ENCODE assay signal across 24 cellular contexts in the genomic region with DNA sequence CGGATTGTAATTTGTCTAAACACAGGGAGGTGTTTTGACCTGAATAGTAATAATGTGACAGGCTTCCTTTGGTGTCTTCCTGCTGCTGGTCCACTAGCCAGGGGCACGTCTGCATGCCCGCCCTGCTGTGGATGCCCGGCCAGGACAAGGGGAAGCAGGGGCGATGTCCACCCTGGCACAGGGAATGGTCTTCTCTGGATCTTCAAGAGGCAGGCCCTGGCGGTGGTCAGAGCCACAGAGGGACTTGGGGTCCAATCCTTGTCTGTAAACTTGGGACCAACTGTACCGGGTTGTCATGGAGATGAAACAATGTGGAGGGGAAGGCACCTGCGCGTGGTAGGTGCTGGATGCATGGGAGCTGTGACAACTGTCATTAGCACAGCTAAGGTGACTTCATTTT.
DNase-seq lines count a peak whose midpoint lies in the region; ATAC-seq, FAIRE-seq and TF ChIP-seq lines count a peak whose summit lies in the region.
"Had no signal": no experiment of that assay in that cellular context is flagged by ENCODE, and none has a peak within 500 bp of the region (broad histone marks: within the 10 kb centered on the region; RNA-seq: fewer than 3 reads in every experiment).

No MANE protein-coding gene starts in this region.

- H2BK15ac ChIP-seq in H1 (ENCODE audit: low read length) = no peak overlapping the region

- H3K4me1 Mint-ChIP-seq in T-helper 17 cell = peaks cover 10% of the 10 kb centered on the region

- no peak overlapping the region for H2BK12ac ChIP-seq in H1 (ENCODE audit: low read depth, low read length)

- no peaks in the 10 kb centered on the region; the same call in 1 of the 2 replicates for H3K23me2 ChIP-seq in H1 (ENCODE audit: low read depth, low read length)

- intact Hi-C loops in posterior vena cava (cut with DNase I) = no loop called here

- H3K4me1 ChIP-seq in BLaER1 = peaks cover 58% of the 10 kb centered on the region
- H3K4me1 ChIP-seq in H1 (replicated peaks in 1 of 4; ENCODE audit: control insufficient read depth in 3 of 4, insufficient read depth in 4 of 4, low read length in 3 of 4) = no peaks in the 10 kb centered on the region

- POLR2A ChIA-PET in H1 (lab: Charles Lee; ENCODE audit: partially characterized antibody) = no interaction called here

- H3K56ac ChIP-seq in H1 (replicated peaks; ENCODE audit: insufficient read length, low read depth, low read length) = no peak overlapping the region

- no peak overlapping the region for H4K91ac ChIP-seq in H1 (replicated peaks; ENCODE audit: insufficient read length, low read length)

- H2BK120ac ChIP-seq in H1 (replicated peaks; ENCODE audit: low read depth, low read length) = no peak overlapping the region

- TF ChIP-seq RAD21 in H1 (IDR thresholded peaks at IDR 0.05 in 1 of 2, conservative IDR thresholded peaks at IDR 0.05 in 1 of 2; ENCODE audit: low read depth in 2 of 2, low read length in 2 of 2) = no peak

- no peak overlapping the region for H3K4me3 Mint-ChIP-seq in T-helper 17 cell
- H3K4me3 Mint-ChIP-seq: B cell; CD4-positive, alpha-beta T cell; CD8-positive, alpha-beta T cell had no signal

- no peak overlapping the region for H2BK5ac ChIP-seq in H1 (ENCODE audit: low read depth, low read length)

- H3K27me3 ChIP-seq in BLaER1 (peaks cover 20% of the 10 kb centered on the region), H1 (replicated peaks in 1 of 4; ENCODE audit: control insufficient read depth in 3 of 4, extremely low read depth in 1 of 4, insufficient read depth in 3 of 4, low read length in 3 of 4) (no peaks in the 10 kb centered on the region)

- no peak overlapping the region for H3K23ac ChIP-seq in H1 (ENCODE audit: insufficient read length)

- H3K27ac Mint-ChIP-seq in T-helper 17 cell = peak overlapping the region; percentile 43
- H3K27ac Mint-ChIP-seq: B cell; CD4-positive, alpha-beta T cell; CD8-positive, alpha-beta T cell had no signal

- no peak overlapping the region for H2AK5ac ChIP-seq in H1 (ENCODE audit: low read depth, low read length)

- no peaks in the 10 kb centered on the region for H3K79me2 ChIP-seq in H1 (ENCODE audit: control insufficient read depth in 1 of 2, insufficient read depth in 2 of 2, low read length in 2 of 2)

- no peak overlapping the region for H3K27ac ChIP-seq in BLaER1
- H3K27ac ChIP-seq in H1 (ENCODE audit: low read depth, low read length) = no peak overlapping the region
- H3K27ac ChIP-seq: A549, C4-2B had no signal

- no peak for ATAC-seq in T-helper 17 cell
- ATAC-seq in GM18867 (IDR thresholded peaks at IDR 0.05; ENCODE audit: unreplicated experiment) = no peak
- ATAC-seq in omental fat pad (ENCODE audit: low FRiP score) = no peak
- ATAC-seq: A549; CD8-positive, alpha-beta T cell; GM12878 had no signal

- H3K9me3 ChIP-seq in BLaER1 (no peaks in the 10 kb centered on the region), T-helper 17 cell (ENCODE audit: control insufficient read depth, low read length, poor library complexity, severe bottlenecking) (no peaks in the 10 kb centered on the region), H1 (ENCODE audit: insufficient read depth in 2 of 2, low read depth in 1 of 2, low read length in 1 of 2) (no peaks in the 10 kb centered on the region)
- H3K9me3 ChIP-seq: Caco-2 had no signal

- H3K14ac ChIP-seq in H1 (ENCODE audit: insufficient read length) = no peak overlapping the region

- H3K4ac ChIP-seq in H1 (replicated peaks; ENCODE audit: insufficient read length, low read depth, low read length) = no peak overlapping the region

- TF ChIP-seq EP300 in H1 (IDR thresholded peaks at IDR 0.05; ENCODE audit: borderline replicate concordance in 1 of 2, low read depth in 2 of 2, low read length in 2 of 2) = no peak

- DNase-seq in T-helper 17 cell (no peak), H1 (ENCODE audit: low read depth in 1 of 2, low spot score in 2 of 2) (no peak), posterior vena cava (ENCODE audit: low spot score) (peak; percentile 57), NCI-H2196 treated with DMSO at 0.1 percent for 48 hours (lab: John Stamatoyannopoulos, UW; ENCODE audit: unreplicated experiment) (no peak), NCI-H345 (lab: John Stamatoyannopoulos, UW) (no peak), omental fat pad (ENCODE audit: low spot score) (no peak)
- DNase-seq: AML-193; Caco-2; Calu3; CD4-positive, alpha-beta T cell; CD8-positive, alpha-beta T cell; DMS79 treated with DMSO at 0.1 percent for 48 hours; GF-D8 had no signal

- WGBS in H1 (ENCODE audit: extremely low coverage in 1 of 2, insufficient coverage in 1 of 2, insufficient read length in 1 of 2, insufficient replicate concordance in 2 of 2, low coverage in 1 of 2, low lambda C conversion rate in 2 of 2, missing lambda C conversion rate in 1 of 2), 2 experiments = 92% methylated on average over 8 of the region's 9 CpGs; no CpG with 5 or more reads in 1 of the 2 experiments

- H3K36me3 ChIP-seq in BLaER1 = no peaks in the 10 kb centered on the region
- no peaks in the 10 kb centered on the region for H3K36me3 ChIP-seq in H1 (ENCODE audit: control insufficient read depth in 2 of 4, insufficient read depth in 4 of 4, low read length in 3 of 4)

- H3K9ac ChIP-seq in BLaER1 = no peak overlapping the region
- no peak overlapping the region for H3K9ac ChIP-seq in H1 (replicated peaks in 1 of 4; ENCODE audit: extremely low read depth in 1 of 4, low read depth in 3 of 4, low read length in 3 of 4)

- no peak overlapping the region for H2AFZ ChIP-seq in H1 (ENCODE audit: low read length)

- H4K20me1 ChIP-seq in BLaER1 = peaks cover 16% of the 10 kb centered on the region
- no peaks in the 10 kb centered on the region for H4K20me1 ChIP-seq in H1 (replicated peaks in 1 of 2; ENCODE audit: control insufficient read depth in 1 of 2, insufficient read depth in 2 of 2, low read length in 2 of 2)

- no peaks in the 10 kb centered on the region for H3K27me3 Mint-ChIP-seq in T-helper 17 cell
- H3K27me3 Mint-ChIP-seq: CD4-positive, alpha-beta T cell had no signal

- no peak for FAIRE-seq in H1 (lab: Jason Lieb, UNC)
- FAIRE-seq: A549, D721Med, G401.6, GM12878, GM12892, GM18507, GM19239 had no signal

- H3K79me1 ChIP-seq in H1 (ENCODE audit: low read depth, low read length) = no peaks in the 10 kb centered on the region

- H3K36me3 Mint-ChIP-seq in T-helper 17 cell (ENCODE audit: low read depth) = no peaks in the 10 kb centered on the region
- H3K36me3 Mint-ChIP-seq: CD8-positive, alpha-beta T cell had no signal

- no peak overlapping the region for H2BK20ac ChIP-seq in H1 (ENCODE audit: low read length)

- CTCF ChIA-PET in H1 (lab: Charles Lee; ENCODE audit: partially characterized antibody) = interaction anchor here (1.1 to 1.8 kb wide), 2 partner anchors 11 to 63 kb away, joined by 3 to 6 read pairs; no protein-coding TSS in a partner anchor

- no peak for TF ChIP-seq CTCF in H1 (IDR thresholded peaks at IDR 0.05; ENCODE audit: control extremely low read depth in 1 of 3, insufficient read depth in 1 of 3, low read depth in 1 of 3, low read length in 3 of 3)
- TF ChIP-seq CTCF in omental fat pad (IDR thresholded peaks at IDR 0.05) = no peak

- H3K4me3 ChIP-seq in BLaER1 = no peak overlapping the region
- H3K4me3 ChIP-seq in H1 (ENCODE audit: extremely low read depth in 1 of 4, insufficient read depth in 2 of 4, low read depth in 3 of 4, low read length in 4 of 4) = no peak overlapping the region
- H3K4me3 ChIP-seq: A549, GM12878 had no signal

- TF ChIP-seq POLR2A in H1 (IDR thresholded peaks at IDR 0.05; ENCODE audit: control extremely low read depth in 1 of 2, low read depth in 2 of 2, low read length in 2 of 2) = no peak

- H3K4me2 ChIP-seq in BLaER1 (peak overlapping the region; percentile 86), H1 (ENCODE audit: insufficient read depth in 1 of 2, low read depth in 2 of 2, low read length in 2 of 2) (no peak overlapping the region)
- H3K4me2 ChIP-seq: A549 had no signal

- H4K8ac ChIP-seq in H1 (ENCODE audit: extremely low read depth, insufficient read depth, low read length) = peak overlapping the region; percentile 31; the same call in 1 of the 2 replicates

- no peak overlapping the region for H4K5ac ChIP-seq in H1 (ENCODE audit: insufficient read length, low read depth, low read length)

- no peak overlapping the region for H3K18ac ChIP-seq in H1 (ENCODE audit: extremely low read depth, low read length)

TF ChIP-seq in H1, 55 proteins besides CTCF, POLR2A, EP300 and RAD21:
- TF ChIP-seq PHF8 (conservative IDR thresholded peaks at IDR 0.05; ENCODE audit: low read depth, low read length) (no peak), GTF2F1 (IDR thresholded peaks at IDR 0.05; ENCODE audit: borderline replicate concordance, low read depth, low read length) (no peak), SP4 (IDR thresholded peaks at IDR 0.05; ENCODE audit: low read length) (no peak), RXRA (IDR thresholded peaks at IDR 0.05; ENCODE audit: insufficient read depth, low read depth, low read length) (no peak), BACH1 (IDR thresholded peaks at IDR 0.05; ENCODE audit: low read length) (no peak), TAF1 (IDR thresholded peaks at IDR 0.05; ENCODE audit: low read depth, low read length) (no peak), CBX5 (IDR thresholded peaks at IDR 0.05; ENCODE audit: low read depth, low read length) (no peak), EZH2 (IDR thresholded peaks at IDR 0.05; ENCODE audit: low read depth, low read length, severe bottlenecking) (no peak), POU5F1 (IDR thresholded peaks at IDR 0.05; ENCODE audit: low read depth, low read length) (no peak)
- TF ChIP-seq, protein P1, sequence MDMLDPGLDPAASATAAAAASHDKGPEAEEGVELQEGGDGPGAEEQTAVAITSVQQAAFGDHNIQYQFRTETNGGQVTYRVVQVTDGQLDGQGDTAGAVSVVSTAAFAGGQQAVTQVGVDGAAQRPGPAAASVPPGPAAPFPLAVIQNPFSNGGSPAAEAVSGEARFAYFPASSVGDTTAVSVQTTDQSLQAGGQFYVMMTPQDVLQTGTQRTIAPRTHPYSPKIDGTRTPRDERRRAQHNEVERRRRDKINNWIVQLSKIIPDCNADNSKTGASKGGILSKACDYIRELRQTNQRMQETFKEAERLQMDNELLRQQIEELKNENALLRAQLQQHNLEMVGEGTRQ (IDR thresholded peaks at IDR 0.05; ENCODE audit: low read length) = no peak
- TF ChIP-seq, protein P2, sequence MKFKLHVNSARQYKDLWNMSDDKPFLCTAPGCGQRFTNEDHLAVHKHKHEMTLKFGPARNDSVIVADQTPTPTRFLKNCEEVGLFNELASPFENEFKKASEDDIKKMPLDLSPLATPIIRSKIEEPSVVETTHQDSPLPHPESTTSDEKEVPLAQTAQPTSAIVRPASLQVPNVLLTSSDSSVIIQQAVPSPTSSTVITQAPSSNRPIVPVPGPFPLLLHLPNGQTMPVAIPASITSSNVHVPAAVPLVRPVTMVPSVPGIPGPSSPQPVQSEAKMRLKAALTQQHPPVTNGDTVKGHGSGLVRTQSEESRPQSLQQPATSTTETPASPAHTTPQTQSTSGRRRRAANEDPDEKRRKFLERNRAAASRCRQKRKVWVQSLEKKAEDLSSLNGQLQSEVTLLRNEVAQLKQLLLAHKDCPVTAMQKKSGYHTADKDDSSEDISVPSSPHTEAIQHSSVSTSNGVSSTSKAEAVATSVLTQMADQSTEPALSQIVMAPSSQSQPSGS (IDR thresholded peaks at IDR 0.05; ENCODE audit: low read length) = no peak
